In genomic region chr18:50044402-50044801, GRCh38 we compare ENCODE assay signal across 17 cellular contexts.
A peak's percentile ranks its signal among the peaks of the same experiment; 100 is the strongest.
DNase-seq lines count a peak whose midpoint lies in the region; ATAC-seq, FAIRE-seq and TF ChIP-seq lines count a peak whose summit lies in the region.
"Had no signal": no experiment of that assay in that cellular context is flagged by ENCODE, and none has a peak within 500 bp of the region (broad histone marks: within the 10 kb centered on the region; RNA-seq: fewer than 3 reads in every experiment).

No MANE protein-coding gene starts in this region.

- H3K4me2 ChIP-seq in HCT116 (ENCODE audit: low read length) = no peak overlapping the region
- no peak overlapping the region for H3K4me2 ChIP-seq in HepG2 (ENCODE audit: low read depth, low read length)

- H3K27me3 ChIP-seq in HCT116 (ENCODE audit: insufficient read depth, low read length) (no peaks in the 10 kb centered on the region), brain microvascular endothelial cell (replicated peaks) (no peaks in the 10 kb centered on the region), HepG2 (ENCODE audit: control insufficient read depth in 1 of 2, insufficient read depth in 2 of 2, low read length in 2 of 2) (no peaks in the 10 kb centered on the region)
- H3K27me3 ChIP-seq: adrenal gland, BE2C, tibial nerve had no signal

- intact Hi-C loops in HCT116 (cut with micrococcal nuclease) (no loop called here), HepG2 (cut with micrococcal nuclease; ENCODE audit: unreplicated experiment) (no loop called here)

- BruUV-seq in HCT116 (replicated peaks; lab: Mats Ljungman, UMichigan) (no TSS peak), HepG2 (replicated peaks; lab: Mats Ljungman, UMichigan) (no TSS peak)

- no peaks in the 10 kb centered on the region for H3K9me2 ChIP-seq in HCT116 (ENCODE audit: insufficient read depth)

- RAD21 ChIA-PET in HCT116 (lab: Charles Lee; ENCODE audit: low non-redundant PET in 1 of 2, low total read pairs in 2 of 2, uncharacterized antibody in 2 of 2, unreplicated experiment in 2 of 2) = no interaction called here

- POLR2A ChIA-PET in HCT116 (lab: Charles Lee) (no interaction called here), HepG2 (lab: Yijun Ruan, JAX) (no interaction called here)

- TF ChIP-seq EP300 in HepG2 (IDR thresholded peaks at IDR 0.05; ENCODE audit: low read depth in 2 of 2, low read length in 2 of 2) (no peak), HepG2 (CRISPR knock-in tag; IDR thresholded peaks at IDR 0.05; ENCODE audit: borderline replicate concordance) (no peak)

- in situ Hi-C loops in brain microvascular endothelial cell (cut with HindIII; ENCODE audit: low pct_ligation_motif_present, low sequenced_read_pairs) (no loop called here), HepG2 (cut with HindIII; ENCODE audit: extremely low pct_ligation_motif_present, low pct_unique_long_range_greater_than_20kb) (no loop called here)

- H3K4me3 ChIP-seq in HCT116 (replicated peaks in 1 of 2; ENCODE audit: low read depth in 1 of 2, low read length in 2 of 2) = no peak overlapping the region
- H3K4me3 ChIP-seq in brain microvascular endothelial cell (ENCODE audit: low read depth, low read length) = no peak overlapping the region
- no peak overlapping the region for H3K4me3 ChIP-seq in HepG2 (replicated peaks in 1 of 3; ENCODE audit: insufficient read depth in 1 of 3, low read depth in 2 of 3, low read length in 3 of 3)
- H3K4me3 ChIP-seq: adrenal gland, lower lobe of right lung, tibial nerve had no signal

- no peak overlapping the region for H3K9ac ChIP-seq in HCT116 (ENCODE audit: low read length)
- no peak overlapping the region for H3K9ac ChIP-seq in HepG2 (ENCODE audit: insufficient read depth, low read depth, low read length)

- no peaks in the 10 kb centered on the region for H3K36me3 ChIP-seq in HCT116 (ENCODE audit: control insufficient read depth in 1 of 2, insufficient read depth in 2 of 2, low read length in 2 of 2)
- H3K36me3 ChIP-seq in brain microvascular endothelial cell (replicated peaks) = no peaks in the 10 kb centered on the region
- H3K36me3 ChIP-seq in HepG2 (replicated peaks in 1 of 2; ENCODE audit: control insufficient read depth in 1 of 2, insufficient read depth in 2 of 2, low read length in 2 of 2) = no peaks in the 10 kb centered on the region
- H3K36me3 ChIP-seq: adrenal gland, BE2C, lower lobe of right lung, tibial nerve had no signal

- no peaks in the 10 kb centered on the region for H3K4me1 ChIP-seq in HCT116 (ENCODE audit: control insufficient read depth in 1 of 2, insufficient read depth in 2 of 2, low read length in 2 of 2)
- H3K4me1 ChIP-seq in HepG2 (ENCODE audit: insufficient read depth, low read length) = no peaks in the 10 kb centered on the region
- H3K4me1 ChIP-seq: adrenal gland, BE2C, lower lobe of right lung, tibial nerve had no signal

- H4K20me1 ChIP-seq in HCT116 (ENCODE audit: insufficient read depth) = no peaks in the 10 kb centered on the region
- H4K20me1 ChIP-seq in HepG2 (ENCODE audit: insufficient read depth, low read length) = no peaks in the 10 kb centered on the region

- CTCF ChIA-PET in HCT116 (lab: Charles Lee) = interaction anchor here (1.3 kb wide), 1 partner anchor 159 kb away, joined by 5 read pairs; no protein-coding TSS in a partner anchor
- CTCF ChIA-PET in HepG2 (lab: Yijun Ruan, JAX; ENCODE audit: low intra/inter-chr PET ratio, low total read pairs) = no interaction called here

- TF ChIP-seq CTCF in GM12872 (IDR thresholded peaks at IDR 0.05; ENCODE audit: insufficient read depth, low read depth, low read length) = peak; percentile 16; the same call in 1 of the 3 replicates
- TF ChIP-seq CTCF in HCT116 (IDR thresholded peaks at IDR 0.05 in 2 of 3, conservative IDR thresholded peaks at IDR 0.05 in 1 of 3; ENCODE audit: borderline replicate concordance in 1 of 3, insufficient read depth in 1 of 3, low read depth in 2 of 3, low read length in 2 of 3) = peak in 2 of 3 experiments; percentile 25 to 31; a peak in 2 of 6 replicates
- TF ChIP-seq CTCF in brain microvascular endothelial cell (IDR thresholded peaks at IDR 0.05; ENCODE audit: low read depth, low read length, missing control alignments) = peak; percentile 11
- no peak for TF ChIP-seq CTCF in HepG2 (CRISPR knock-in tag; IDR thresholded peaks at IDR 0.05)

- no peak for TF ChIP-seq RAD21 in HCT116 (IDR thresholded peaks at IDR 0.05; ENCODE audit: low read depth)
- no peak for TF ChIP-seq RAD21 in HepG2 (CRISPR knock-in tag; IDR thresholded peaks at IDR 0.05)

- ATAC-seq in HCT116 (peak; percentile 90), HepG2 (peak; percentile 97), HG03565 (IDR thresholded peaks at IDR 0.05; ENCODE audit: unreplicated experiment) (no peak), GM21528 (IDR thresholded peaks at IDR 0.05; ENCODE audit: low FRiP score, unreplicated experiment) (no peak)
- ATAC-seq: lower lobe of right lung; naive thymus-derived CD4-positive, alpha-beta T cell; stimulated activated naive B cell treated with anti-CD40 and anti-IgM and Interleukin-4, amounts not matched to agents 10 μg/mL and 1 μg/mL and 100 μg/mL, for 72 hours had no signal

- WGBS in HepG2 (ENCODE audit: low lambda C conversion rate) = 68% methylated on average over 3 of the region's 3 CpGs

- no peaks in the 10 kb centered on the region for H3K9me3 ChIP-seq in HCT116 (ENCODE audit: control insufficient read depth in 1 of 2, insufficient read depth in 1 of 2, low read depth in 1 of 2, low read length in 2 of 2)
- no peaks in the 10 kb centered on the region for H3K9me3 ChIP-seq in HepG2 (ENCODE audit: low read length)
- H3K9me3 ChIP-seq: adrenal gland, BE2C, lower lobe of right lung, tibial nerve had no signal

- no peak overlapping the region for H3K27ac ChIP-seq in HCT116 (ENCODE audit: low read depth, low read length)
- no peak overlapping the region for H3K27ac ChIP-seq in brain microvascular endothelial cell
- H3K27ac ChIP-seq in HepG2 (ENCODE audit: extremely low read length, insufficient read depth, low read length) = no peak overlapping the region
- H3K27ac ChIP-seq: adrenal gland, HL-60, lower lobe of right lung, tibial nerve had no signal

- H2AFZ ChIP-seq in HCT116 (ENCODE audit: low read depth, low read length, poor library complexity, severe bottlenecking) = no peak overlapping the region
- H2AFZ ChIP-seq in HepG2 (ENCODE audit: low read length) = no peak overlapping the region

- TF ChIP-seq POLR2A in HCT116 (IDR thresholded peaks at IDR 0.05; ENCODE audit: borderline replicate concordance, extremely low read depth, insufficient read depth, insufficient read length) (no peak), HepG2 (IDR thresholded peaks at IDR 0.05; ENCODE audit: insufficient read depth in 1 of 2, low read depth in 2 of 2, low read length in 2 of 2) (no peak)

- DNase-seq in HCT116 (ENCODE audit: low read depth, low spot score) (no peak), brain microvascular endothelial cell (no peak), HepG2 (ENCODE audit: low spot score) (no peak), NOMO-1 treated with dmso at 0.1 percent for 144 hours (lab: John Stamatoyannopoulos, UW; ENCODE audit: unreplicated experiment) (no peak)
- DNase-seq: adrenal gland; BE2C; central memory CD4-positive, alpha-beta T cell; lower lobe of right lung; naive thymus-derived CD4-positive, alpha-beta T cell; NCI-H446; stimulated activated naive B cell treated with anti-CD40 and anti-IgM and Interleukin-4, amounts not matched to agents 10 μg/mL and 1 μg/mL and 100 μg/mL, for 72 hours; SW 1271 had no signal

- H3K79me2 ChIP-seq in HCT116 (ENCODE audit: insufficient read depth, low read length) = no peaks in the 10 kb centered on the region
- no peaks in the 10 kb centered on the region for H3K79me2 ChIP-seq in HepG2 (ENCODE audit: insufficient read depth, low read length)

- no peak for FAIRE-seq in HepG2 (lab: Jason Lieb, UNC)

TF ChIP-seq in HCT116, 20 proteins besides CTCF, POLR2A, EP300 and RAD21 (continues in another document):
- TF ChIP-seq ZNF274 (IDR thresholded peaks at IDR 0.05; ENCODE audit: low read depth, low read length) = no peak
- no peak for TF ChIP-seq SRF (IDR thresholded peaks at IDR 0.05; ENCODE audit: low read depth)
- TF ChIP-seq EGR1 (IDR thresholded peaks at IDR 0.05; ENCODE audit: low read depth) = no peak

TF ChIP-seq in HepG2, 621 proteins besides CTCF, POLR2A, EP300 and RAD21 (continues in another document):
- TF ChIP-seq, protein P1, sequence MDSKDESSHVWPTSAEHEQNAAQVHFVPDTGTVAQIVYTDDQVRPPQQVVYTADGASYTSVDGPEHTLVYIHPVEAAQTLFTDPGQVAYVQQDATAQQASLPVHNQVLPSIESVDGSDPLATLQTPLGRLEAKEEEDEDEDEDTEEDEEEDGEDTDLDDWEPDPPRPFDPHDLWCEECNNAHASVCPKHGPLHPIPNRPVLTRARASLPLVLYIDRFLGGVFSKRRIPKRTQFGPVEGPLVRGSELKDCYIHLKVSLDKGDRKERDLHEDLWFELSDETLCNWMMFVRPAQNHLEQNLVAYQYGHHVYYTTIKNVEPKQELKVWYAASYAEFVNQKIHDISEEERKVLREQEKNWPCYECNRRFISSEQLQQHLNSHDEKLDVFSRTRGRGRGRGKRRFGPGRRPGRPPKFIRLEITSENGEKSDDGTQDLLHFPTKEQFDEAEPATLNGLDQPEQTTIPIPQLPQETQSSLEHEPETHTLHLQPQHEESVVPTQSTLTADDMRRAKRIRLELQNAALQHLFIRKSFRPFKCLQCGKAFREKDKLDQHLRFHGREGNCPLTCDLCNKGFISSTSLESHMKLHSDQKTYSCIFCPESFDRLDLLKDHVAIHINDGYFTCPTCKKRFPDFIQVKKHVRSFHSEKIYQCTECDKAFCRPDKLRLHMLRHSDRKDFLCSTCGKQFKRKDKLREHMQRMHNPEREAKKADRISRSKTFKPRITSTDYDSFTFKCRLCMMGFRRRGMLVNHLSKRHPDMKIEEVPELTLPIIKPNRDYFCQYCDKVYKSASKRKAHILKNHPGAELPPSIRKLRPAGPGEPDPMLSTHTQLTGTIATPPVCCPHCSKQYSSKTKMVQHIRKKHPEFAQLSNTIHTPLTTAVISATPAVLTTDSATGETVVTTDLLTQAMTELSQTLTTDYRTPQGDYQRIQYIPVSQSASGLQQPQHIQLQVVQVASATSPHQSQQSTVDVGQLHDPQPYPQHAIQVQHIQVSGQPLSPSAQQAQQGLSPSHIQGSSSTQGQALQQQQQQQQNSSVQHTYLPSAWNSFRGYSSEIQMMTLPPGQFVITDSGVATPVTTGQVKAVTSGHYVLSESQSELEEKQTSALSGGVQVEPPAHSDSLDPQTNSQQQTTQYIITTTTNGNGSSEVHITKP (CRISPR knock-in tag; IDR thresholded peaks at IDR 0.05; ENCODE audit: low read depth) = no peak
- TF ChIP-seq GABPA (IDR thresholded peaks at IDR 0.05; ENCODE audit: low read depth, low read length) (no peak), GABPA (CRISPR knock-in tag; IDR thresholded peaks at IDR 0.05; ENCODE audit: low read depth) (no peak), BORCS8-MEF2B (CRISPR knock-in tag; IDR thresholded peaks at IDR 0.05) (no peak), ATRX (CRISPR knock-in tag; IDR thresholded peaks at IDR 0.05; ENCODE audit: borderline replicate concordance) (no peak), ZNF564 (CRISPR knock-in tag; IDR thresholded peaks at IDR 0.05) (no peak), ZNF24 (IDR thresholded peaks at IDR 0.05) (no peak)

Comparison
In these comparisons a context has a peak if more than half of its experiments do, and no peak if none do; other contexts are left out.
1. ATAC-seq: peak in HCT116 (single experiment) and HepG2 (single experiment); none in HG03565 (single experiment) and GM21528 (single experiment).